In genomic region chr12:106301611-106302321, GRCh38 we compare ENCODE assay signal across 8 cellular contexts. TPM values are rescaled to one million over a fixed set of nuclear protein-coding genes. Genes with fewer than 3 reads are reported as not detected.
DNase-seq lines count a peak whose midpoint lies in the region; ATAC-seq lines count a peak whose summit lies in the region.

No MANE protein-coding gene starts in this region.

- DNase-seq in NCI-H510A treated with DMSO at 0.1 percent for 48 hours (lab: John Stamatoyannopoulos, UW): peak; percentile 34
- no peak for DNase-seq in NCI-H510A (lab: John Stamatoyannopoulos, UW)
- peak; percentile 60 for DNase-seq in NCI-H345 (lab: John Stamatoyannopoulos, UW)
- peak; percentile 49 to 55 for DNase-seq in activated CD4-positive, alpha-beta T cell treated with anti-CD3 and anti-CD28 coated beads, Interleukin-2, amount 50 U/mL, for 4 hours
- DNase-seq in dermis blood vessel endothelial cell: peak; percentile 84
- peak; percentile 56 to 88 for DNase-seq in lung microvascular endothelial cell (ENCODE audit: low read depth in 2 of 2)
- peak; percentile 32 for DNase-seq in stimulated activated CD8-positive, alpha-beta memory T cell treated with anti-CD3 and anti-CD28 coated beads, Interleukin-15, amount 100 ng/mL, for 1 hour (ENCODE audit: low read depth)

- ATAC-seq in HG03039 (IDR thresholded peaks at IDR 0.05; ENCODE audit: unreplicated experiment): peak; percentile 42

RNA-seq across cellular contexts. Expression of gene TCP11L2, which starts 0.8 kb away (rescaled TPM):
- total RNA-seq in dermis blood vessel endothelial cell (49.0 and 64.5 TPM in 2 replicates), lung microvascular endothelial cell (42.7 and 59.1 TPM in 2 replicates)

RNA-seq across cellular contexts. Expression of gene CKAP4, which starts 53.9 kb away (rescaled TPM):
- total RNA-seq in dermis blood vessel endothelial cell: 72.7 and 111 TPM in 2 replicates
- total RNA-seq in lung microvascular endothelial cell: 35.9 and 41.0 TPM in 2 replicates

RNA-seq across cellular contexts. Expression of gene POLR3B, which starts 55.8 kb away (rescaled TPM):
- 7.8 and 13.1 TPM in 2 replicates for total RNA-seq in dermis blood vessel endothelial cell
- 5.7 and 6.5 TPM in 2 replicates for total RNA-seq in lung microvascular endothelial cell
